ENCODE assay signal across 1 cellular context in genomic region chr1:41315867-41316266, GRCh38.
TF ChIP-seq lines count a peak whose summit lies in the region.

No MANE protein-coding gene starts in this region.

TF ChIP-seq in HepG2, 621 proteins besides CTCF, POLR2A, EP300 and RAD21 (continued from another document):
- TF ChIP-seq MNT (IDR thresholded peaks at IDR 0.05), result peak; percentile 97
- no peak for TF ChIP-seq ZHX1 (CRISPR knock-in tag; IDR thresholded peaks at IDR 0.05; ENCODE audit: low read depth)
- TF ChIP-seq TBL1XR1 (IDR thresholded peaks at IDR 0.05; ENCODE audit: borderline replicate concordance, low read length, partially characterized antibody), result no peak
- TF ChIP-seq ZFP41 (CRISPR knock-in tag; IDR thresholded peaks at IDR 0.05; ENCODE audit: borderline replicate concordance), result no peak
